In the genomic region with DNA sequence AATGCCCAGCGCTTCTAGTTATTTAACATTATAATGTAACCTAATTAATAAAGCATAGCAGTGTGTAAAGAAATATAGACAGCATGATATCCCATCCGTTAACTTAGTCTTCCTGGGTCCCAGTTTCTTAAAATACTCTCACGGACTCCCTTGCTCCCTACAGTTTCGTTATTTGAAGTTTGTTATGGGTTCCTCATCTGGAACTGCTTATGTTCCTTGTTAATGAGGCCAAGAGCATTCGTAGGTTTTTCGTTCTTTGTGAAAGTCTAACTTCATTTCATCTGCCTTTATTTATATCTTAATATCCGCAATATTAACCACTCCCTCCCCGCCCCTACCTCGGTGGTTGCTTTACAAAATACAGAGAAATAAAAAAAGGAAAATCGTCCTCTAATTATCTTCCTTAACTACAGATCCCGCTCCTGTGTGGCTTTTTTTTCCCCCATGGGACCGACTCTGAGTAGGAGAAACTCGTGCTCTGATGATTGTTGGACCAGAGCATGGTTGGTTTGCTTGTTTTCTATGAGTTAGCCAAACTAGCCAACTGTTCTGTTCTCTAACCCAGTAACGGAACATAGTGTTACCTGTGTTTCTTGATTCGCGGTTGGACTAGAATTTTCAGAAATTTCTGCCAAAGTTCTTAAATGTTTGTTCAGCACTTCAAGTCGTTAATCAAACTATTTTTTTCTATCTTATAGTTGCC, we compare ENCODE assay signal across 8 cellular contexts. TPM values are rescaled to one million over a fixed set of nuclear protein-coding genes. Genes with fewer than 3 reads are reported as not detected.
A peak's percentile ranks its signal among the peaks of the same experiment; 100 is the strongest.
DNase-seq lines count a peak whose midpoint lies in the region; ATAC-seq and TF ChIP-seq lines count a peak whose summit lies in the region.

No MANE protein-coding gene starts in this region.

- no peaks in the 10 kb centered on the region for H3K9me3 ChIP-seq in CD4-positive, alpha-beta memory T cell (ENCODE audit: control insufficient read depth in 1 of 2, low read length in 2 of 2)
- no peaks in the 10 kb centered on the region for H3K9me3 ChIP-seq in stomach

- H3K79me2 ChIP-seq in KMS-11 (ENCODE audit: insufficient read depth, low read depth) = no peaks in the 10 kb centered on the region

- peak overlapping the region; percentile 80 to 95 for H3K4me3 ChIP-seq in CD4-positive, alpha-beta memory T cell (ENCODE audit: low read length in 2 of 2)
- H3K4me3 ChIP-seq in KMS-11 (IDR thresholded peaks at IDR 0.05; ENCODE audit: insufficient read depth, low read depth, low read length) (no peak overlapping the region), astrocyte of the cerebellum (ENCODE audit: low read depth, low read length) (peak overlapping the region; percentile 79), stomach (peak overlapping the region; percentile 94 to 100 (median 96))

- H3K9me3 Mint-ChIP-seq in CD4-positive, alpha-beta memory T cell = no peaks in the 10 kb centered on the region

- ATAC-seq in HG02852 (IDR thresholded peaks at IDR 0.05; ENCODE audit: unreplicated experiment) (no peak), GM18858 (IDR thresholded peaks at IDR 0.05; ENCODE audit: unreplicated experiment) (no peak)

- H4K20me1 ChIP-seq in KMS-11 (ENCODE audit: insufficient read depth) = no peaks in the 10 kb centered on the region

- POLR2A ChIA-PET in CD4-positive, alpha-beta memory T cell (lab: Charles Lee; ENCODE audit: partially characterized antibody) = no interaction called here

- H3K36me3 Mint-ChIP-seq in CD4-positive, alpha-beta memory T cell = peaks cover 15 to 46% of the 10 kb centered on the region in 2 donors

- TF ChIP-seq CTCF in KMS-11 (conservative IDR thresholded peaks at IDR 0.05; ENCODE audit: low read depth, low read length) = no peak
- no peak for TF ChIP-seq CTCF in astrocyte of the cerebellum (IDR thresholded peaks at IDR 0.05; ENCODE audit: low read depth, low read length, missing control alignments)
- TF ChIP-seq CTCF in stomach (IDR thresholded peaks at IDR 0.05) = no peak

- peaks cover 64% of the 10 kb centered on the region for H3K4me1 ChIP-seq in CD4-positive, alpha-beta memory T cell (ENCODE audit: insufficient read depth, low read length)
- H3K4me1 ChIP-seq in KMS-11 (ENCODE audit: low read depth, poor library complexity, severe bottlenecking) = no peaks in the 10 kb centered on the region
- peaks cover 9 to 61% (median 37%) of the 10 kb centered on the region in 4 donors for H3K4me1 ChIP-seq in stomach

- H3K36me3 ChIP-seq in CD4-positive, alpha-beta memory T cell (ENCODE audit: insufficient read depth, low read length) = peaks cover 13% of the 10 kb centered on the region
- no peaks in the 10 kb centered on the region for H3K36me3 ChIP-seq in KMS-11 (ENCODE audit: insufficient read depth)
- H3K36me3 ChIP-seq in stomach = peaks cover under 1 to 23% (median 21%) of the 10 kb centered on the region in 4 donors

- CTCF ChIA-PET in CD4-positive, alpha-beta memory T cell (lab: Charles Lee; ENCODE audit: partially characterized antibody) = no interaction called here

- peak in 1 of 5 donors; percentile 2 for DNase-seq in CD4-positive, alpha-beta memory T cell
- DNase-seq in astrocyte of the cerebellum (ENCODE audit: low read depth) (no peak), inferior parietal cortex (ENCODE audit: extremely low spot score) (peak; percentile 13), stomach (no peak)
- DNase-seq in central memory CD4-positive, alpha-beta T cell = no peak

- no peak for TF ChIP-seq EP300 in stomach (IDR thresholded peaks at IDR 0.05)

- peak overlapping the region; percentile 96 for H3K27ac ChIP-seq in CD4-positive, alpha-beta memory T cell (ENCODE audit: low read depth, low read length)
- no peak overlapping the region for H3K27ac ChIP-seq in KMS-11
- peak overlapping the region in 4 of 5 donors; percentile 94 to 98 (median 96) for H3K27ac ChIP-seq in stomach

- H3K27me3 ChIP-seq in CD4-positive, alpha-beta memory T cell (ENCODE audit: insufficient read depth, low read length) = no peaks in the 10 kb centered on the region
- H3K27me3 ChIP-seq in KMS-11 (ENCODE audit: insufficient read depth, low read depth) (no peaks in the 10 kb centered on the region), stomach (no peaks in the 10 kb centered on the region)

- no peak for TF ChIP-seq POLR2A in stomach (IDR thresholded peaks at IDR 0.05)

- peak overlapping the region; percentile 54 for H2AFZ ChIP-seq in KMS-11 (ENCODE audit: low read depth)

- no peaks in the 10 kb centered on the region for H3K27me3 Mint-ChIP-seq in CD4-positive, alpha-beta memory T cell

- in situ Hi-C loops in astrocyte of the cerebellum (cut with HindIII; ENCODE audit: low sequenced_read_pairs) = no loop called here

- peaks cover 42 to 76% (median 57%) of the 10 kb centered on the region in 4 donors for H3K4me1 Mint-ChIP-seq in CD4-positive, alpha-beta memory T cell

- no peak overlapping the region for H3K4me2 ChIP-seq in KMS-11

- WGBS in stomach, 5 donors = 5 to 11% (median 9%) methylated on average over 17 of the region's 17 CpGs

- H3K9ac ChIP-seq in KMS-11 = no peak overlapping the region

- peak overlapping the region; percentile 91 to 98 (median 93) for H3K27ac Mint-ChIP-seq in CD4-positive, alpha-beta memory T cell

- H3K4me3 Mint-ChIP-seq in CD4-positive, alpha-beta memory T cell = peak overlapping the region; percentile 91 to 98 (median 97)

- intact Hi-C loops in CD4-positive, alpha-beta memory T cell (cut with micrococcal nuclease) = loop anchor here (5.0 kb wide), 1 partner anchor 1299 kb away; a partner anchor contains a TSS
- intact Hi-C loops in stomach (cut with DNase I; ENCODE audit: low total_unique reads) = no loop called here

RNA-seq across cellular contexts. Expression of a gene that starts 0.9 kb away (rescaled TPM):
- 10 to 100 TPM; 45.5 to 46.7 TPM for total RNA-seq in CD4-positive, alpha-beta memory T cell
- 10 to 100 TPM; 50.0 to 55.0 TPM for polyA plus RNA-seq in CD4-positive, alpha-beta memory T cell
- total RNA-seq in stomach = 10 to 100 TPM in 1 of 5 donors, 1 to 10 TPM in 2, under 1 TPM in 1, not detected in 1; 0.87 to 16.0 (median 3.9) TPM
- 10 to 100 TPM; 11.0 to 24.4 (median 12.1) TPM for polyA plus RNA-seq in stomach

RNA-seq across cellular contexts. Expression of a gene that starts 0.9 kb away (rescaled TPM):
- total RNA-seq in CD4-positive, alpha-beta memory T cell = 10 to 100 TPM; 26.0 to 26.1 TPM
- 10 to 100 TPM; 12.9 to 20.2 TPM for polyA plus RNA-seq in CD4-positive, alpha-beta memory T cell
- total RNA-seq in stomach = 10 to 100 TPM in 4 of 5 donors, 1 to 10 TPM in 1; 9.4 to 61.1 (median 23.5) TPM
- polyA plus RNA-seq in stomach = 10 to 100 TPM in 2 of 3 donors, 1 to 10 TPM in 1; 8.0 to 12.9 (median 10.7) TPM

RNA-seq across cellular contexts. Expression of a gene that starts 31.6 kb away (rescaled TPM):
- 1 to 10 TPM; 1.8 to 3.0 TPM for total RNA-seq in CD4-positive, alpha-beta memory T cell
- polyA plus RNA-seq in CD4-positive, alpha-beta memory T cell = 1 to 10 TPM; 2.8 to 3.5 TPM
- 10 to 100 TPM in 1 of 5 donors, 1 to 10 TPM in 2, not detected in 2; 4.9 to 14.1 (median 9.4) TPM for total RNA-seq in stomach
- 1 to 10 TPM; 6.0 to 8.3 (median 7.9) TPM for polyA plus RNA-seq in stomach

RNA-seq across cellular contexts. Expression of a gene that starts 41.2 kb away (rescaled TPM):
- total RNA-seq in CD4-positive, alpha-beta memory T cell = 10 to 100 TPM in 1 of 2 experiments, 1 to 10 TPM in 1; 8.6 to 11.5 TPM
- under 1 TPM in 1 of 2 donors, not detected in 1; 0.47 TPM for polyA plus RNA-seq in CD4-positive, alpha-beta memory T cell
- 1 to 10 TPM in 3 of 5 donors, under 1 TPM in 2; 0.45 to 8.3 (median 2.3) TPM for total RNA-seq in stomach
- 1 to 10 TPM; 1.2 to 5.1 (median 4.2) TPM for polyA plus RNA-seq in stomach
